1 cellular context compared by ENCODE assay signal in the genomic region with DNA sequence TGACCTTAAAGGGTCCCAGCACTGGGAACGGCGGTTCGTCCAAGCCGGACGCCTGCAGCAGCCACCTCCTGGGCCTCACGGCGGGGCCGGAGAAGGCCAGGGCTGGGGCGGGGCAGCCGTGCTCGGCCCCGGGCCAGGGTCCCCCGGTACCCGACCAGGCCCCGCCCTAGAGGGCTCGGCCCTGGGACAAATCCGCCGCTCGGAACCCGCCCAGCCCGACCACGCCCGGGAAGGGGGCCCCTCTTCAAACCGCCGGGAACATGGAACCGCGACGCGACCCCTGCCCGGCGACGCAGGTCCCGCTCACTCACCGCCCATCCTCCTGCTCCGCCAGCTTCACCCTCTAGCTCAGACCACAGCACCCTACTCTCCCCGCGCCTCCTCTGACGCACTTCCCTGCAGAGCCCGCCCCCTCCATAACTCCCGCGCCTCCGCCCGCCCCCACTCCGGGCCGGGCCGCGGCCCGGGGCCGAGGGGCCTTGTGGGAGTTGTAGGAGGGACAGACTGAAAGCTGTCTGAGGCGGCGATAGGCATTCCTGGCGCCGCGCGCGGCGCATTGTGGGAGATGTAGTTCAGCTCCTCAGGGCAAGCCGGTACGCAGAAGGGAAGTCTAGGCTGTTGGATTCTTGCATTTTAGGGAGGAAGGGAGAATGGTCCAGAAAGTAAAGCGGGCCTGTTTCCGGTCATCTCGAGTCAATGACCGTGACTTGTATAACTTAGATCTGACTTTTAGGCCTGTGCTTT.
TF ChIP-seq lines count a peak whose summit lies in the region.

A gene (minus strand): TSS at position 365 of the 744 bp plus-strand sequence. CDS start 1,478 bp downstream, outside the sequence.

TF ChIP-seq in K562, 482 proteins besides CTCF, POLR2A, EP300 and RAD21 (continued from another document and continues in another):
- TF ChIP-seq ETS2 (tag; IDR thresholded peaks at IDR 0.05; ENCODE audit: borderline replicate concordance, poor library complexity, severe bottlenecking) (no peak), RBM17 (IDR thresholded peaks at IDR 0.05; ENCODE audit: borderline replicate concordance, low read depth, low read length) (no peak), ZNF507 (tag; conservative IDR thresholded peaks at IDR 0.05) (no peak), ARID2 (IDR thresholded peaks at IDR 0.05) (no peak), BRF1 (IDR thresholded peaks at IDR 0.05; ENCODE audit: borderline replicate concordance, extremely low read depth, insufficient read length) (no peak), SUPT5H (IDR thresholded peaks at IDR 0.05) (peak; percentile 83), GABPB1 (CRISPR knock-in tag; IDR thresholded peaks at IDR 0.05) (peak; percentile 36; the same call in 1 of the 2 replicates), SMAD4 (CRISPR knock-in tag; conservative IDR thresholded peaks at IDR 0.05) (no peak), TCF3 (CRISPR knock-in tag; IDR thresholded peaks at IDR 0.05) (no peak), ZNF197 (CRISPR knock-in tag; IDR thresholded peaks at IDR 0.05; ENCODE audit: low read depth) (no peak), HDAC1 (IDR thresholded peaks at IDR 0.05) (peak in 1 of 2 experiments; percentile 25; a peak in 1 of 4 replicates), MAZ (CRISPR knock-in tag; conservative IDR thresholded peaks at IDR 0.05 in 1 of 2, IDR thresholded peaks at IDR 0.05 in 1 of 2) (peak; percentile 68 to 79; a peak in 3 of 4 replicates), RUNX1 (IDR thresholded peaks at IDR 0.05; ENCODE audit: low read depth) (no peak), TBP (optimal IDR thresholded peaks at IDR 0.05; ENCODE audit: low read depth, low read length) (peak; percentile 39), POLR2G (IDR thresholded peaks at IDR 0.05; ENCODE audit: low read depth, low read length) (peak; percentile 90)
- TF ChIP-seq, protein P1, sequence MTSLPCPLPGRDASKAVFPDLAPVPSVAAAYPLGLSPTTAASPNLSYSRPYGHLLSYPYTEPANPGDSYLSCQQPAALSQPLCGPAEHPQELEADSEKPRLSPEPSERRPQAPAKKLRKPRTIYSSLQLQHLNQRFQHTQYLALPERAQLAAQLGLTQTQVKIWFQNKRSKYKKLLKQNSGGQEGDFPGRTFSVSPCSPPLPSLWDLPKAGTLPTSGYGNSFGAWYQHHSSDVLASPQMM (CRISPR knock-in tag; IDR thresholded peaks at IDR 0.05) = no peak
- TF ChIP-seq, protein P2, sequence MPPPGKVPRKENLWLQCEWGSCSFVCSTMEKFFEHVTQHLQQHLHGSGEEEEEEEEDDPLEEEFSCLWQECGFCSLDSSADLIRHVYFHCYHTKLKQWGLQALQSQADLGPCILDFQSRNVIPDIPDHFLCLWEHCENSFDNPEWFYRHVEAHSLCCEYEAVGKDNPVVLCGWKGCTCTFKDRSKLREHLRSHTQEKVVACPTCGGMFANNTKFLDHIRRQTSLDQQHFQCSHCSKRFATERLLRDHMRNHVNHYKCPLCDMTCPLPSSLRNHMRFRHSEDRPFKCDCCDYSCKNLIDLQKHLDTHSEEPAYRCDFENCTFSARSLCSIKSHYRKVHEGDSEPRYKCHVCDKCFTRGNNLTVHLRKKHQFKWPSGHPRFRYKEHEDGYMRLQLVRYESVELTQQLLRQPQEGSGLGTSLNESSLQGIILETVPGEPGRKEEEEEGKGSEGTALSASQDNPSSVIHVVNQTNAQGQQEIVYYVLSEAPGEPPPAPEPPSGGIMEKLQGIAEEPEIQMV (tag; conservative IDR thresholded peaks at IDR 0.05; ENCODE audit: low read depth) = no peak
- TF ChIP-seq, protein P3, sequence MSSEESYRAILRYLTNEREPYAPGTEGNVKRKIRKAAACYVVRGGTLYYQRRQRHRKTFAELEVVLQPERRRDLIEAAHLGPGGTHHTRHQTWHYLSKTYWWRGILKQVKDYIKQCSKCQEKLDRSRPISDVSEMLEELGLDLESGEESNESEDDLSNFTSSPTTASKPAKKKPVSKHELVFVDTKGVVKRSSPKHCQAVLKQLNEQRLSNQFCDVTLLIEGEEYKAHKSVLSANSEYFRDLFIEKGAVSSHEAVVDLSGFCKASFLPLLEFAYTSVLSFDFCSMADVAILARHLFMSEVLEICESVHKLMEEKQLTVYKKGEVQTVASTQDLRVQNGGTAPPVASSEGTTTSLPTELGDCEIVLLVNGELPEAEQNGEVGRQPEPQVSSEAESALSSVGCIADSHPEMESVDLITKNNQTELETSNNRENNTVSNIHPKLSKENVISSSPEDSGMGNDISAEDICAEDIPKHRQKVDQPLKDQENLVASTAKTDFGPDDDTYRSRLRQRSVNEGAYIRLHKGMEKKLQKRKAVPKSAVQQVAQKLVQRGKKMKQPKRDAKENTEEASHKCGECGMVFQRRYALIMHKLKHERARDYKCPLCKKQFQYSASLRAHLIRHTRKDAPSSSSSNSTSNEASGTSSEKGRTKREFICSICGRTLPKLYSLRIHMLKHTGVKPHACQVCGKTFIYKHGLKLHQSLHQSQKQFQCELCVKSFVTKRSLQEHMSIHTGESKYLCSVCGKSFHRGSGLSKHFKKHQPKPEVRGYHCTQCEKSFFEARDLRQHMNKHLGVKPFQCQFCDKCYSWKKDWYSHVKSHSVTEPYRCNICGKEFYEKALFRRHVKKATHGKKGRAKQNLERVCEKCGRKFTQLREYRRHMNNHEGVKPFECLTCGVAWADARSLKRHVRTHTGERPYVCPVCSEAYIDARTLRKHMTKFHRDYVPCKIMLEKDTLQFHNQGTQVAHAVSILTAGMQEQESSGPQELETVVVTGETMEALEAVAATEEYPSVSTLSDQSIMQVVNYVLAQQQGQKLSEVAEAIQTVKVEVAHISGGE (CRISPR knock-in tag; IDR thresholded peaks at IDR 0.05) = peak in 1 of 3 experiments; percentile 34; a peak in 1 of 6 replicates
- TF ChIP-seq, protein P4, sequence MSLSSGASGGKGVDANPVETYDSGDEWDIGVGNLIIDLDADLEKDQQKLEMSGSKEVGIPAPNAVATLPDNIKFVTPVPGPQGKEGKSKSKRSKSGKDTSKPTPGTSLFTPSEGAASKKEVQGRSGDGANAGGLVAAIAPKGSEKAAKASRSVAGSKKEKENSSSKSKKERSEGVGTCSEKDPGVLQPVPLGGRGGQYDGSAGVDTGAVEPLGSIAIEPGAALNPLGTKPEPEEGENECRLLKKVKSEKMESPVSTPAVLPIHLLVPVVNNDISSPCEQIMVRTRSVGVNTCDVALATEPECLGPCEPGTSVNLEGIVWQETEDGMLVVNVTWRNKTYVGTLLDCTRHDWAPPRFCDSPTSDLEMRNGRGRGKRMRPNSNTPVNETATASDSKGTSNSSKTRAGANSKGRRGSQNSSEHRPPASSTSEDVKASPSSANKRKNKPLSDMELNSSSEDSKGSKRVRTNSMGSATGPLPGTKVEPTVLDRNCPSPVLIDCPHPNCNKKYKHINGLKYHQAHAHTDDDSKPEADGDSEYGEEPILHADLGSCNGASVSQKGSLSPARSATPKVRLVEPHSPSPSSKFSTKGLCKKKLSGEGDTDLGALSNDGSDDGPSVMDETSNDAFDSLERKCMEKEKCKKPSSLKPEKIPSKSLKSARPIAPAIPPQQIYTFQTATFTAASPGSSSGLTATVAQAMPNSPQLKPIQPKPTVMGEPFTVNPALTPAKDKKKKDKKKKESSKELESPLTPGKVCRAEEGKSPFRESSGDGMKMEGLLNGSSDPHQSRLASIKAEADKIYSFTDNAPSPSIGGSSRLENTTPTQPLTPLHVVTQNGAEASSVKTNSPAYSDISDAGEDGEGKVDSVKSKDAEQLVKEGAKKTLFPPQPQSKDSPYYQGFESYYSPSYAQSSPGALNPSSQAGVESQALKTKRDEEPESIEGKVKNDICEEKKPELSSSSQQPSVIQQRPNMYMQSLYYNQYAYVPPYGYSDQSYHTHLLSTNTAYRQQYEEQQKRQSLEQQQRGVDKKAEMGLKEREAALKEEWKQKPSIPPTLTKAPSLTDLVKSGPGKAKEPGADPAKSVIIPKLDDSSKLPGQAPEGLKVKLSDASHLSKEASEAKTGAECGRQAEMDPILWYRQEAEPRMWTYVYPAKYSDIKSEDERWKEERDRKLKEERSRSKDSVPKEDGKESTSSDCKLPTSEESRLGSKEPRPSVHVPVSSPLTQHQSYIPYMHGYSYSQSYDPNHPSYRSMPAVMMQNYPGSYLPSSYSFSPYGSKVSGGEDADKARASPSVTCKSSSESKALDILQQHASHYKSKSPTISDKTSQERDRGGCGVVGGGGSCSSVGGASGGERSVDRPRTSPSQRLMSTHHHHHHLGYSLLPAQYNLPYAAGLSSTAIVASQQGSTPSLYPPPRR (CRISPR knock-in tag; IDR thresholded peaks at IDR 0.05; ENCODE audit: borderline replicate concordance) = no peak
- TF ChIP-seq, protein P5, sequence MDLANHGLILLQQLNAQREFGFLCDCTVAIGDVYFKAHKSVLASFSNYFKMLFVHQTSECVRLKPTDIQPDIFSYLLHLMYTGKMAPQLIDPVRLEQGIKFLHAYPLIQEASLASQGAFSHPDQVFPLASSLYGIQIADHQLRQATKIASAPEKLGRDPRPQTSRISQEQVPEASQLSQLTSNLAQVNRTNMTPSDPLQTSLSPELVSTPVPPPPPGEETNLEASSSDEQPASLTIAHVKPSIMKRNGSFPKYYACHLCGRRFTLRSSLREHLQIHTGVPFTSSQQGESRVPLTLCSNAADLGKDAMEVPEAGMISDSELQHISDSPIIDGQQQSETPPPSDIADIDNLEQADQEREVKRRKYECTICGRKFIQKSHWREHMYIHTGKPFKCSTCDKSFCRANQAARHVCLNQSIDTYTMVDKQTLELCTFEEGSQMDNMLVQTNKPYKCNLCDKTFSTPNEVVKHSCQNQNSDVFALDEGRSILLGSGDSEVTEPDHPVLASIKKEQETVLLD (IDR thresholded peaks at IDR 0.05) = no peak
- TF ChIP-seq, protein P6, sequence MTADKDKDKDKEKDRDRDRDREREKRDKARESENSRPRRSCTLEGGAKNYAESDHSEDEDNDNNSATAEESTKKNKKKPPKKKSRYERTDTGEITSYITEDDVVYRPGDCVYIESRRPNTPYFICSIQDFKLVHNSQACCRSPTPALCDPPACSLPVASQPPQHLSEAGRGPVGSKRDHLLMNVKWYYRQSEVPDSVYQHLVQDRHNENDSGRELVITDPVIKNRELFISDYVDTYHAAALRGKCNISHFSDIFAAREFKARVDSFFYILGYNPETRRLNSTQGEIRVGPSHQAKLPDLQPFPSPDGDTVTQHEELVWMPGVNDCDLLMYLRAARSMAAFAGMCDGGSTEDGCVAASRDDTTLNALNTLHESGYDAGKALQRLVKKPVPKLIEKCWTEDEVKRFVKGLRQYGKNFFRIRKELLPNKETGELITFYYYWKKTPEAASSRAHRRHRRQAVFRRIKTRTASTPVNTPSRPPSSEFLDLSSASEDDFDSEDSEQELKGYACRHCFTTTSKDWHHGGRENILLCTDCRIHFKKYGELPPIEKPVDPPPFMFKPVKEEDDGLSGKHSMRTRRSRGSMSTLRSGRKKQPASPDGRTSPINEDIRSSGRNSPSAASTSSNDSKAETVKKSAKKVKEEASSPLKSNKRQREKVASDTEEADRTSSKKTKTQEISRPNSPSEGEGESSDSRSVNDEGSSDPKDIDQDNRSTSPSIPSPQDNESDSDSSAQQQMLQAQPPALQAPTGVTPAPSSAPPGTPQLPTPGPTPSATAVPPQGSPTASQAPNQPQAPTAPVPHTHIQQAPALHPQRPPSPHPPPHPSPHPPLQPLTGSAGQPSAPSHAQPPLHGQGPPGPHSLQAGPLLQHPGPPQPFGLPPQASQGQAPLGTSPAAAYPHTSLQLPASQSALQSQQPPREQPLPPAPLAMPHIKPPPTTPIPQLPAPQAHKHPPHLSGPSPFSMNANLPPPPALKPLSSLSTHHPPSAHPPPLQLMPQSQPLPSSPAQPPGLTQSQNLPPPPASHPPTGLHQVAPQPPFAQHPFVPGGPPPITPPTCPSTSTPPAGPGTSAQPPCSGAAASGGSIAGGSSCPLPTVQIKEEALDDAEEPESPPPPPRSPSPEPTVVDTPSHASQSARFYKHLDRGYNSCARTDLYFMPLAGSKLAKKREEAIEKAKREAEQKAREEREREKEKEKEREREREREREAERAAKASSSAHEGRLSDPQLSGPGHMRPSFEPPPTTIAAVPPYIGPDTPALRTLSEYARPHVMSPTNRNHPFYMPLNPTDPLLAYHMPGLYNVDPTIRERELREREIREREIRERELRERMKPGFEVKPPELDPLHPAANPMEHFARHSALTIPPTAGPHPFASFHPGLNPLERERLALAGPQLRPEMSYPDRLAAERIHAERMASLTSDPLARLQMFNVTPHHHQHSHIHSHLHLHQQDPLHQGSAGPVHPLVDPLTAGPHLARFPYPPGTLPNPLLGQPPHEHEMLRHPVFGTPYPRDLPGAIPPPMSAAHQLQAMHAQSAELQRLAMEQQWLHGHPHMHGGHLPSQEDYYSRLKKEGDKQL (CRISPR knock-in tag; IDR thresholded peaks at IDR 0.05; ENCODE audit: borderline replicate concordance) = no peak
- TF ChIP-seq, protein P7, sequence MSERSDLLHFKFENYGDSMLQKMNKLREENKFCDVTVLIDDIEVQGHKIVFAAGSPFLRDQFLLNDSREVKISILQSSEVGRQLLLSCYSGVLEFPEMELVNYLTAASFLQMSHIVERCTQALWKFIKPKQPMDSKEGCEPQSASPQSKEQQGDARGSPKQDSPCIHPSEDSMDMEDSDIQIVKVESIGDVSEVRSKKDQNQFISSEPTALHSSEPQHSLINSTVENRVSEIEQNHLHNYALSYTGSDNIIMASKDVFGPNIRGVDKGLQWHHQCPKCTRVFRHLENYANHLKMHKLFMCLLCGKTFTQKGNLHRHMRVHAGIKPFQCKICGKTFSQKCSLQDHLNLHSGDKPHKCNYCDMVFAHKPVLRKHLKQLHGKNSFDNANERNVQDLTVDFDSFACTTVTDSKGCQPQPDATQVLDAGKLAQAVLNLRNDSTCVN (CRISPR knock-in tag; IDR thresholded peaks at IDR 0.05) = no peak
- TF ChIP-seq, protein P8, sequence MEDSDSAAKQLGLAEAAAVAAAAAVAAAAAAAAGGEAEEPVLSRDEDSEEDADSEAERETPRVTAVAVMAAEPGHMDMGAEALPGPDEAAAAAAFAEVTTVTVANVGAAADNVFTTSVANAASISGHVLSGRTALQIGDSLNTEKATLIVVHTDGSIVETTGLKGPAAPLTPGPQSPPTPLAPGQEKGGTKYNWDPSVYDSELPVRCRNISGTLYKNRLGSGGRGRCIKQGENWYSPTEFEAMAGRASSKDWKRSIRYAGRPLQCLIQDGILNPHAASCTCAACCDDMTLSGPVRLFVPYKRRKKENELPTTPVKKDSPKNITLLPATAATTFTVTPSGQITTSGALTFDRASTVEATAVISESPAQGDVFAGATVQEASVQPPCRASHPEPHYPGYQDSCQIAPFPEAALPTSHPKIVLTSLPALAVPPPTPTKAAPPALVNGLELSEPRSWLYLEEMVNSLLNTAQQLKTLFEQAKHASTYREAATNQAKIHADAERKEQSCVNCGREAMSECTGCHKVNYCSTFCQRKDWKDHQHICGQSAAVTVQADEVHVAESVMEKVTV (CRISPR knock-in tag; IDR thresholded peaks at IDR 0.05) = no peak
